Comparison of ENCODE assay signal across 3 cellular contexts in the genomic region with DNA sequence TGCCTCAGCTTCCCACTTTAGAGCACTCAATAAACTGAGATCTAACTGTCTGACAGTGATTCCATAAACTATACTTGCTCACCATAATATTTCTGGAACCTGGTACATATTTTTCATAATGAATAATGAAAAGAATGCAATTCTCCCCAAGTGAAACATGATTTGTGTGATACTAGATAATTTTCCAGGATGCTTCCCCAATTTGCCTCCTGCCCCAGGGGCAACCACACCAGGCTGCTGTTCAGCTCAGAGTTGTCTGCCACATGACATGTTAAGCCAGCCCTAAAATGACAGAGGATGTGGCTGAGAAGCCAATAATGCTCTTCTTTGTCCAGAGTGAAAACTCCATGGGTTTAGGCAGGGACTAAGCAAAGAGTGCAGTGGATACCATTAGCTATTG.
"Had no signal": no experiment of that assay in that cellular context is flagged by ENCODE, and none has a peak within 500 bp of the region (broad histone marks: within the 10 kb centered on the region; RNA-seq: fewer than 3 reads in every experiment).

No MANE protein-coding gene starts in this region.

- ATAC-seq: GM12878 had no signal

- DNase-seq: GDM1, GF-D8 had no signal

- H3K4me3 ChIP-seq: GM12878 had no signal
